30 cellular contexts compared by ENCODE assay signal in genomic region chr5:90813392-90813791, GRCh38.
"Had no signal": no experiment of that assay in that cellular context is flagged by ENCODE, and none has a peak within 500 bp of the region (broad histone marks: within the 10 kb centered on the region; RNA-seq: fewer than 3 reads in every experiment).

No MANE protein-coding gene starts in this region.

- ATAC-seq: activated CD4-positive, CD25-positive, alpha-beta regulatory T cell treated with anti-CD3 and anti-CD28 coated beads, Interleukin-2, amount 50 U/mL, for 24 hours; activated CD8-positive, alpha-beta T cell treated with anti-CD3 and anti-CD28 coated beads for 36 hours; activated naive CD8-positive, alpha-beta T cell treated with anti-CD3 and anti-CD28 coated beads, Interleukin-2, amount 50 U/mL, for 24 hours; activated T-cell treated with anti-CD3 and anti-CD28 coated beads, Interleukin-2, amount 50 U/mL, for 4 hours; activated T-helper 17 cell treated with anti-CD3 and anti-CD28 coated beads, Interleukin-2, amount 50 U/mL, for 72 hours; body of pancreas; effector memory CD8-positive, alpha-beta T cell; foreskin keratinocyte; gastrocnemius medialis; heart left ventricle had no signal

- DNase-seq: activated B cell treated with CpG ODN at 0.5 μM for 24 hours; activated CD4-positive, alpha-beta T cell treated with anti-CD3 and anti-CD28 coated beads for 48 hours; activated CD4-positive, alpha-beta T cell treated with anti-CD3 and anti-CD28 coated beads, Interleukin-2, amount 50 U/mL, for 1 hour; activated CD4-positive, alpha-beta T cell treated with anti-CD3 and anti-CD28 coated beads, Interleukin-2, amount 50 U/mL, for 48 hours; activated CD8-positive, alpha-beta memory T cell treated with anti-CD3 and anti-CD28 coated beads for 24 hours; activated CD8-positive, alpha-beta T cell treated with anti-CD3 and anti-CD28 coated beads for 36 hours; activated effector memory CD4-positive, alpha-beta T cell treated with Interleukin-2 at 50 U/mL for 16 hours; activated naive CD4-positive, alpha-beta T cell treated with anti-CD3 and anti-CD28 coated beads for 36 hours; activated naive CD8-positive, alpha-beta T cell treated with anti-CD3 and anti-CD28 coated beads for 36 hours; activated naive CD8-positive, alpha-beta T cell treated with anti-CD3 and anti-CD28 coated beads, Interleukin-2, amount 50 U/mL, for 24 hours; activated T-cell treated with anti-CD3 and anti-CD28 coated beads, Interleukin-2, amount 50 U/mL, for 4 hours; adrenal gland; amygdala; aorta; body of pancreas; caudate nucleus; cortex of kidney; dermis blood vessel endothelial cell; effector CD4-positive, alpha-beta T cell; effector memory CD8-positive, alpha-beta T cell; erythroblast; foreskin keratinocyte; gastrocnemius medialis; glutamatergic neuron; heart left ventricle; hypothalamus; T1000; WERI-Rb-1 had no signal
